In genomic region chr4:24657768-24658617, GRCh38 we compare ENCODE assay signal across 8 cellular contexts.
A peak's percentile ranks its signal among the peaks of the same experiment; 100 is the strongest.
DNase-seq lines count a peak whose midpoint lies in the region; ATAC-seq and TF ChIP-seq lines count a peak whose summit lies in the region.

No MANE protein-coding gene starts in this region.

- H3K9ac ChIP-seq in BLaER1: no peak overlapping the region

- H3K4me2 ChIP-seq in BLaER1: peak overlapping the region; percentile 59

- H3K9me3 ChIP-seq in BLaER1: no peaks in the 10 kb centered on the region

- CTCF ChIA-PET in HEK293T (lab: Yijun Ruan, JAX): interaction anchor here (0.6 kb wide), 1 partner anchor 106 kb away, joined by 7 read pairs; no protein-coding TSS in a partner anchor

- POLR2A ChIA-PET in HEK293T (lab: Yijun Ruan, JAX): no interaction called here

- H3K27ac ChIP-seq in BLaER1: no peak overlapping the region

- H4K20me1 ChIP-seq in BLaER1: peaks cover 22% of the 10 kb centered on the region

- DNase-seq in NCI-H2081 treated with DMSO at 0.1 percent for 48 hours (lab: John Stamatoyannopoulos, UW): peak; percentile 47
- DNase-seq in astrocyte of the hippocampus (ENCODE audit: low read depth, low spot score): peak; percentile 95
- peak; percentile 49 for DNase-seq in left kidney (ENCODE audit: low read depth, low spot score)
- no peak for DNase-seq in HEK293T (ENCODE audit: extremely low spot score)
- DNase-seq in D341Med (ENCODE audit: low spot score): no peak

- H3K4me1 ChIP-seq in BLaER1: peaks cover 40% of the 10 kb centered on the region

- H3K27me3 ChIP-seq in BLaER1: peaks cover 18% of the 10 kb centered on the region

- no peak overlapping the region for H3K4me3 ChIP-seq in BLaER1

- no peaks in the 10 kb centered on the region for H3K36me3 ChIP-seq in BLaER1

- ATAC-seq in GM18873 (IDR thresholded peaks at IDR 0.05; ENCODE audit: low FRiP score, unreplicated experiment): peak; percentile 86
- ATAC-seq in HG03025 (IDR thresholded peaks at IDR 0.05; ENCODE audit: low FRiP score, unreplicated experiment): peak; percentile 94

TF ChIP-seq in HEK293T, 16 proteins besides CTCF, POLR2A, EP300 and RAD21:
- TF ChIP-seq FOXK2 (IDR thresholded peaks at IDR 0.05) (no peak), NFRKB (IDR thresholded peaks at IDR 0.05) (no peak), FOXA1 (IDR thresholded peaks at IDR 0.05) (no peak), SP1 (IDR thresholded peaks at IDR 0.05) (no peak), TARDBP (IDR thresholded peaks at IDR 0.05) (no peak), ARNT (IDR thresholded peaks at IDR 0.05) (no peak), ZNF384 (IDR thresholded peaks at IDR 0.05) (no peak), ELF4 (IDR thresholded peaks at IDR 0.05) (no peak), LEF1 (IDR thresholded peaks at IDR 0.05; ENCODE audit: borderline replicate concordance) (no peak), L3MBTL2 (conservative IDR thresholded peaks at IDR 0.05) (no peak), SUZ12 (IDR thresholded peaks at IDR 0.05) (no peak), FOXM1 (IDR thresholded peaks at IDR 0.05; ENCODE audit: borderline replicate concordance) (no peak), BHLHE40 (IDR thresholded peaks at IDR 0.05; ENCODE audit: borderline replicate concordance) (no peak), CTBP1 (IDR thresholded peaks at IDR 0.05; ENCODE audit: borderline replicate concordance) (no peak), HDGF (IDR thresholded peaks at IDR 0.05; ENCODE audit: borderline replicate concordance) (no peak)
- TF ChIP-seq, protein P1, sequence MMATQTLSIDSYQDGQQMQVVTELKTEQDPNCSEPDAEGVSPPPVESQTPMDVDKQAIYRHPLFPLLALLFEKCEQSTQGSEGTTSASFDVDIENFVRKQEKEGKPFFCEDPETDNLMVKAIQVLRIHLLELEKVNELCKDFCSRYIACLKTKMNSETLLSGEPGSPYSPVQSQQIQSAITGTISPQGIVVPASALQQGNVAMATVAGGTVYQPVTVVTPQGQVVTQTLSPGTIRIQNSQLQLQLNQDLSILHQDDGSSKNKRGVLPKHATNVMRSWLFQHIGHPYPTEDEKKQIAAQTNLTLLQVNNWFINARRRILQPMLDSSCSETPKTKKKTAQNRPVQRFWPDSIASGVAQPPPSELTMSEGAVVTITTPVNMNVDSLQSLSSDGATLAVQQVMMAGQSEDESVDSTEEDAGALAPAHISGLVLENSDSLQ (IDR thresholded peaks at IDR 0.05): no peak
TF ChIP-seq in HEK293T: peak in this region for 0.

Comparison
In these comparisons a context has a peak if more than half of its experiments do, and no peak if none do; other contexts are left out.
1. DNase-seq: peak in NCI-H2081 treated with DMSO at 0.1 percent for 48 hours (single experiment), astrocyte of the hippocampus (single experiment) and left kidney (single experiment); none in HEK293T (single experiment) and D341Med (single experiment).